ENCODE assay signal across 22 cellular contexts in the genomic region with DNA sequence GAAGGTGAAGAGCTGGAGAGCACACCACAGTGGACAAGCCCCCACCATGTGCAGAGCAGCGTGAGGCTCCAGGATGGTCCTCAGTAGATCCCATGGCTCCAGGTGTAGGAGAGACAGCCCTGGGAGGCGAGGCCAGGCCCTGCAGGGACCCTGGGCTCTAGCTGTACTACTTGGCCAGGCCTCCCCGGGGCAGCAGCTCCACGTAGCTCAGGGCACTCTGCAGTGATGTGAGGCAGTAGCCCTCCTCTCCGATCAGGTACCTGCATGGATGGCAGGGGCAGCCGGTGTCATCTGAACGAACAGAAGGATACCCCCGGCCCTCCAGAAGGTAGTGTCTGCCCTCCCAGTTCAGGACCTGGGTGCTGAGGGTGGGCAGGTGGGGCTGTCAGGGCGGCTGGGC.
"Had no signal": no experiment of that assay in that cellular context is flagged by ENCODE, and none has a peak within 500 bp of the region (broad histone marks: within the 10 kb centered on the region; RNA-seq: fewer than 3 reads in every experiment).

No MANE protein-coding gene starts in this region.

- H3K4me3 ChIP-seq: body of pancreas, hepatocyte, left lung, ovary, stomach, suprapubic skin, tibial nerve had no signal

- DNase-seq: activated CD4-positive, alpha-beta T cell treated with anti-CD3 and anti-CD28 coated beads, Interleukin-2, amount 10 ng/mL, durations not matched to agents 7 days and 5 days; activated CD4-positive, CD25-positive, alpha-beta regulatory T cell treated with anti-CD3 and anti-CD28 coated beads, Interleukin-2, amount 50 U/mL, for 72 hours; activated CD8-positive, alpha-beta memory T cell treated with anti-CD3 and anti-CD28 coated beads, Interleukin-2, amount 10 ng/mL, durations not matched to agents 7 days and 5 days; activated CD8-positive, alpha-beta T cell treated with anti-CD3 and anti-CD28 coated beads for 36 hours; activated gamma-delta T cell treated with Interleukin-2 at 50 U/mL for 16 hours; activated T-cell treated with anti-CD3 and anti-CD28 coated beads, Interleukin-2, amount 50 U/mL, for 1 hour; anterior cingulate cortex; body of pancreas; effector memory CD4-positive, alpha-beta T cell; glutamatergic neuron; immature natural killer cell; kidney glomerular epithelial cell; left lung; naive thymus-derived CD8-positive, alpha-beta T cell; stimulated activated CD4-positive, alpha-beta T cell treated with anti-CD3 and anti-CD28 coated beads, Interleukin-1b, Interleukin-23, amount 100 ng/mL, for 48 hours; stomach; T-cell; WERI-Rb-1 had no signal

- H2AFZ ChIP-seq: hepatocyte had no signal

- H3K27me3 ChIP-seq: body of pancreas, hepatocyte, ovary, suprapubic skin had no signal

- H3K4me2 ChIP-seq: hepatocyte had no signal

- H3K9me3 ChIP-seq: body of pancreas, left lung, ovary, stomach, suprapubic skin, tibial nerve had no signal

- H3K27ac ChIP-seq: body of pancreas, hepatocyte, left lung, ovary, stomach, suprapubic skin, tibial nerve, WERI-Rb-1 had no signal

- H3K36me3 ChIP-seq: ovary, suprapubic skin, WERI-Rb-1 had no signal
